Comparison of ENCODE assay signal across 29 cellular contexts in the genomic region with DNA sequence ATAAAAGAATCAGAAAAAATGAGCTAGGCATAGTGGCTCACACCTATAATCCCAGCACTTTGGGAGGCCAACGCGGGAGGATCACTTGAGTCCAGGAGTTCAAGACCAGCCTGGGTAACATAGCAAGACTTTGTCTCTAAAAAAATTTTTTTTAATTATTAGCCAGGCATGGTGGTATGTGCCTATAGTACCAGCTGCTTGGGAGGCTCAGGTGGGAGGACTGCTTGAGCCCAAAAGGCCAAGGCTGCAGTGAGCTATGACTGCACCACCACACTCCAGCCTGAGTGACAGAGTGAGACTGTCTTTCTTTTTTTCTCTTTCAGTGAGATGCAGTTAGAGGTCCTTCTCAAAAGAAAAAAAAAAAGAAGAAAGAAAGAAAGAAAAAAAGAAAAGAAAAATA.
"Had no signal": no experiment of that assay in that cellular context is flagged by ENCODE, and none has a peak within 500 bp of the region (broad histone marks: within the 10 kb centered on the region; RNA-seq: fewer than 3 reads in every experiment).

No MANE protein-coding gene starts in this region.

- H3K4me1 Mint-ChIP-seq: stimulated activated effector memory CD8-positive, alpha-beta T cell treated with anti-CD3 and anti-CD28 coated beads, Interleukin-12 subunit alpha, Interleukin-12 subunit beta, amount 100 ng/mL, for 72 hours; stimulated activated naive CD8-positive, alpha-beta T cell treated with anti-CD3 and anti-CD28 coated beads, Interleukin-15, amount 100 ng/mL, for 72 hours had no signal

- ATAC-seq: stimulated activated effector memory CD8-positive, alpha-beta T cell treated with anti-CD3 and anti-CD28 coated beads, Interleukin-12 subunit alpha, Interleukin-12 subunit beta, amount 100 ng/mL, for 72 hours; stimulated activated memory B cell treated with anti-CD40 and anti-IgM and Interleukin-4, amounts not matched to agents 10 μg/mL and 1 μg/mL and 100 μg/mL, for 72 hours; stimulated activated naive B cell treated with anti-CD40 and anti-IgM and Interleukin-4, amounts not matched to agents 10 μg/mL and 1 μg/mL and 100 μg/mL, for 72 hours; stimulated activated naive CD8-positive, alpha-beta T cell treated with anti-CD3 and anti-CD28 coated beads, Interleukin-15, amount 100 ng/mL, for 72 hours; stimulated activated naive CD8-positive, alpha-beta T cell treated with anti-CD3 and anti-CD28 coated beads, Interleukin-15, Interleukin-2, amounts not matched to agents 100 U/mL and 50 U/mL, for 24 hours; upper lobe of right lung had no signal

- H3K27ac ChIP-seq: stomach, suprapubic skin, testis, thoracic aorta, thyroid gland, tibial artery, tibial nerve, transverse colon, upper lobe of left lung, upper lobe of right lung, uterus, vagina had no signal

- H3K27me3 Mint-ChIP-seq: stimulated activated memory B cell treated with anti-CD40 and anti-IgM and Interleukin-4, amounts not matched to agents 10 μg/mL and 1 μg/mL and 100 μg/mL, for 72 hours; stimulated activated naive B cell treated with anti-CD40 and anti-IgM and Interleukin-4, amounts not matched to agents 10 μg/mL and 1 μg/mL and 100 μg/mL, for 72 hours; stimulated activated naive CD8-positive, alpha-beta T cell treated with anti-CD3 and anti-CD28 coated beads, Interleukin-15, amount 100 ng/mL, for 72 hours; stimulated activated naive CD8-positive, alpha-beta T cell treated with anti-CD3 and anti-CD28 coated beads, Interleukin-15, Interleukin-2, amounts not matched to agents 100 ng/mL and 50 ng/mL, for 24 hours; type B pancreatic cell had no signal

- H3K4me3 Mint-ChIP-seq: stimulated activated effector memory CD8-positive, alpha-beta T cell treated with anti-CD3 and anti-CD28 coated beads, Interleukin-12 subunit alpha, Interleukin-12 subunit beta, amount 100 ng/mL, for 72 hours; stimulated activated memory B cell treated with anti-CD40 and anti-IgM and Interleukin-4, amounts not matched to agents 10 μg/mL and 1 μg/mL and 100 μg/mL, for 72 hours; stimulated activated naive B cell treated with anti-CD40 and anti-IgM and Interleukin-4, amounts not matched to agents 10 μg/mL and 1 μg/mL and 100 μg/mL, for 72 hours; stimulated activated naive CD8-positive, alpha-beta T cell treated with anti-CD3 and anti-CD28 coated beads, Interleukin-15, amount 100 ng/mL, for 72 hours; stimulated activated naive CD8-positive, alpha-beta T cell treated with anti-CD3 and anti-CD28 coated beads, Interleukin-15, Interleukin-2, amounts not matched to agents 100 ng/mL and 50 ng/mL, for 24 hours; type B pancreatic cell had no signal

- FAIRE-seq: urothelium cell line had no signal

- H3K4me1 ChIP-seq: testis, thyroid gland, tibial artery, tibial nerve, upper lobe of right lung, uterus, vagina had no signal

- H3K36me3 Mint-ChIP-seq: stimulated activated effector memory CD8-positive, alpha-beta T cell treated with anti-CD3 and anti-CD28 coated beads, Interleukin-12 subunit alpha, Interleukin-12 subunit beta, amount 100 ng/mL, for 72 hours; stimulated activated memory B cell treated with anti-CD40 and anti-IgM and Interleukin-4, amounts not matched to agents 10 μg/mL and 1 μg/mL and 100 μg/mL, for 72 hours; stimulated activated naive B cell treated with anti-CD40 and anti-IgM and Interleukin-4, amounts not matched to agents 10 μg/mL and 1 μg/mL and 100 μg/mL, for 72 hours; type B pancreatic cell had no signal

- H3K4me3 ChIP-seq: stomach, suprapubic skin, testis, thoracic aorta, thyroid gland, tibial artery, tibial nerve, transverse colon, upper lobe of left lung, upper lobe of right lung, uterus, vagina had no signal

- H3K27me3 ChIP-seq: stomach, suprapubic skin, testis, thyroid gland, tibial artery, tibial nerve, transverse colon, upper lobe of left lung, upper lobe of right lung, uterus, vagina had no signal

- H3K9me3 Mint-ChIP-seq: stimulated activated effector memory CD8-positive, alpha-beta T cell treated with anti-CD3 and anti-CD28 coated beads, Interleukin-12 subunit alpha, Interleukin-12 subunit beta, amount 100 ng/mL, for 72 hours; stimulated activated memory B cell treated with anti-CD40 and anti-IgM and Interleukin-4, amounts not matched to agents 10 μg/mL and 1 μg/mL and 100 μg/mL, for 72 hours; stimulated activated naive B cell treated with anti-CD40 and anti-IgM and Interleukin-4, amounts not matched to agents 10 μg/mL and 1 μg/mL and 100 μg/mL, for 72 hours; stimulated activated naive CD8-positive, alpha-beta T cell treated with anti-CD3 and anti-CD28 coated beads, Interleukin-15, amount 100 ng/mL, for 72 hours; stimulated activated naive CD8-positive, alpha-beta T cell treated with anti-CD3 and anti-CD28 coated beads, Interleukin-15, Interleukin-2, amounts not matched to agents 100 ng/mL and 50 ng/mL, for 24 hours; type B pancreatic cell had no signal

- H3K27ac Mint-ChIP-seq: stimulated activated effector memory CD8-positive, alpha-beta T cell treated with anti-CD3 and anti-CD28 coated beads, Interleukin-12 subunit alpha, Interleukin-12 subunit beta, amount 100 ng/mL, for 72 hours; stimulated activated memory B cell treated with anti-CD40 and anti-IgM and Interleukin-4, amounts not matched to agents 10 μg/mL and 1 μg/mL and 100 μg/mL, for 72 hours; stimulated activated naive B cell treated with anti-CD40 and anti-IgM and Interleukin-4, amounts not matched to agents 10 μg/mL and 1 μg/mL and 100 μg/mL, for 72 hours; stimulated activated naive CD8-positive, alpha-beta T cell treated with anti-CD3 and anti-CD28 coated beads, Interleukin-15, amount 100 ng/mL, for 72 hours; stimulated activated naive CD8-positive, alpha-beta T cell treated with anti-CD3 and anti-CD28 coated beads, Interleukin-15, Interleukin-2, amounts not matched to agents 100 ng/mL and 50 ng/mL, for 24 hours; type B pancreatic cell had no signal

- H3K36me3 ChIP-seq: stomach, suprapubic skin, thoracic aorta, thyroid gland, tibial artery, tibial nerve, transverse colon, upper lobe of left lung, upper lobe of right lung, uterus, vagina had no signal

- H3K9me3 ChIP-seq: stomach, suprapubic skin, testis, thoracic aorta, thyroid gland, tibial artery, tibial nerve, transverse colon, upper lobe of left lung, upper lobe of right lung, uterus, vagina had no signal

- DNase-seq: stimulated activated CD4-positive, alpha-beta T cell treated with anti-CD3 and anti-CD28 coated beads, Interleukin-2, amount 100 ng/mL, for 48 hours; stimulated activated CD4-positive, alpha-beta T cell treated with anti-CD3 and anti-CD28 coated beads, Interleukin-4, amount 100 ng/mL, for 1 hour; stimulated activated CD4-positive, alpha-beta T cell treated with anti-CD3 and anti-CD28 coated beads, Interleukin-4, amount 100 ng/mL, for 24 hours; stimulated activated CD4-positive, alpha-beta T cell treated with anti-CD3 and anti-CD28 coated beads, Interleukin-4, amount 100 ng/mL, for 4 hours; stimulated activated CD8-positive, alpha-beta memory T cell treated with anti-CD3 and anti-CD28 coated beads, Interleukin-4, amount 100 ng/mL, for 48 hours; stimulated activated naive B cell treated with anti-CD40 and anti-IgM and Interleukin-4, amounts not matched to agents 10 μg/mL and 1 μg/mL and 100 μg/mL, for 72 hours; stimulated activated naive CD4-positive, alpha-beta T cell; stimulated activated naive CD4-positive, alpha-beta T cell treated with Interleukin-2 at 50 U/mL for 16 hours; stimulated activated naive CD8-positive, alpha-beta T cell treated with anti-CD3 and anti-CD28 coated beads, Interleukin-15, amount 100 ng/mL, for 72 hours; stimulated activated naive CD8-positive, alpha-beta T cell treated with anti-CD3 and anti-CD28 coated beads, Interleukin-15, Interleukin-2, amounts not matched to agents 100 U/mL and 50 U/mL, for 24 hours; stomach; substantia nigra; testis; thyroid gland; tibial artery; transverse colon; trophoblast cell; upper lobe of left lung; upper lobe of right lung; uterus had no signal
